Comparison of ENCODE assay signal across 1 cellular context in genomic region chr7:116405810-116406209, GRCh38.
TF ChIP-seq lines count a peak whose summit lies in the region.

No MANE protein-coding gene starts in this region.

TF ChIP-seq in K562, 482 proteins besides CTCF, POLR2A, EP300 and RAD21 (continued from another document):
- TF ChIP-seq CHD7 (IDR thresholded peaks at IDR 0.05; ENCODE audit: low read depth, low read length) (no peak), MITF (IDR thresholded peaks at IDR 0.05) (no peak), CBX2 (IDR thresholded peaks at IDR 0.05; ENCODE audit: insufficient read depth, low read length, poor library complexity, severe bottlenecking) (no peak), SMARCE1 (IDR thresholded peaks at IDR 0.05) (no peak)
- TF ChIP-seq, protein P1, sequence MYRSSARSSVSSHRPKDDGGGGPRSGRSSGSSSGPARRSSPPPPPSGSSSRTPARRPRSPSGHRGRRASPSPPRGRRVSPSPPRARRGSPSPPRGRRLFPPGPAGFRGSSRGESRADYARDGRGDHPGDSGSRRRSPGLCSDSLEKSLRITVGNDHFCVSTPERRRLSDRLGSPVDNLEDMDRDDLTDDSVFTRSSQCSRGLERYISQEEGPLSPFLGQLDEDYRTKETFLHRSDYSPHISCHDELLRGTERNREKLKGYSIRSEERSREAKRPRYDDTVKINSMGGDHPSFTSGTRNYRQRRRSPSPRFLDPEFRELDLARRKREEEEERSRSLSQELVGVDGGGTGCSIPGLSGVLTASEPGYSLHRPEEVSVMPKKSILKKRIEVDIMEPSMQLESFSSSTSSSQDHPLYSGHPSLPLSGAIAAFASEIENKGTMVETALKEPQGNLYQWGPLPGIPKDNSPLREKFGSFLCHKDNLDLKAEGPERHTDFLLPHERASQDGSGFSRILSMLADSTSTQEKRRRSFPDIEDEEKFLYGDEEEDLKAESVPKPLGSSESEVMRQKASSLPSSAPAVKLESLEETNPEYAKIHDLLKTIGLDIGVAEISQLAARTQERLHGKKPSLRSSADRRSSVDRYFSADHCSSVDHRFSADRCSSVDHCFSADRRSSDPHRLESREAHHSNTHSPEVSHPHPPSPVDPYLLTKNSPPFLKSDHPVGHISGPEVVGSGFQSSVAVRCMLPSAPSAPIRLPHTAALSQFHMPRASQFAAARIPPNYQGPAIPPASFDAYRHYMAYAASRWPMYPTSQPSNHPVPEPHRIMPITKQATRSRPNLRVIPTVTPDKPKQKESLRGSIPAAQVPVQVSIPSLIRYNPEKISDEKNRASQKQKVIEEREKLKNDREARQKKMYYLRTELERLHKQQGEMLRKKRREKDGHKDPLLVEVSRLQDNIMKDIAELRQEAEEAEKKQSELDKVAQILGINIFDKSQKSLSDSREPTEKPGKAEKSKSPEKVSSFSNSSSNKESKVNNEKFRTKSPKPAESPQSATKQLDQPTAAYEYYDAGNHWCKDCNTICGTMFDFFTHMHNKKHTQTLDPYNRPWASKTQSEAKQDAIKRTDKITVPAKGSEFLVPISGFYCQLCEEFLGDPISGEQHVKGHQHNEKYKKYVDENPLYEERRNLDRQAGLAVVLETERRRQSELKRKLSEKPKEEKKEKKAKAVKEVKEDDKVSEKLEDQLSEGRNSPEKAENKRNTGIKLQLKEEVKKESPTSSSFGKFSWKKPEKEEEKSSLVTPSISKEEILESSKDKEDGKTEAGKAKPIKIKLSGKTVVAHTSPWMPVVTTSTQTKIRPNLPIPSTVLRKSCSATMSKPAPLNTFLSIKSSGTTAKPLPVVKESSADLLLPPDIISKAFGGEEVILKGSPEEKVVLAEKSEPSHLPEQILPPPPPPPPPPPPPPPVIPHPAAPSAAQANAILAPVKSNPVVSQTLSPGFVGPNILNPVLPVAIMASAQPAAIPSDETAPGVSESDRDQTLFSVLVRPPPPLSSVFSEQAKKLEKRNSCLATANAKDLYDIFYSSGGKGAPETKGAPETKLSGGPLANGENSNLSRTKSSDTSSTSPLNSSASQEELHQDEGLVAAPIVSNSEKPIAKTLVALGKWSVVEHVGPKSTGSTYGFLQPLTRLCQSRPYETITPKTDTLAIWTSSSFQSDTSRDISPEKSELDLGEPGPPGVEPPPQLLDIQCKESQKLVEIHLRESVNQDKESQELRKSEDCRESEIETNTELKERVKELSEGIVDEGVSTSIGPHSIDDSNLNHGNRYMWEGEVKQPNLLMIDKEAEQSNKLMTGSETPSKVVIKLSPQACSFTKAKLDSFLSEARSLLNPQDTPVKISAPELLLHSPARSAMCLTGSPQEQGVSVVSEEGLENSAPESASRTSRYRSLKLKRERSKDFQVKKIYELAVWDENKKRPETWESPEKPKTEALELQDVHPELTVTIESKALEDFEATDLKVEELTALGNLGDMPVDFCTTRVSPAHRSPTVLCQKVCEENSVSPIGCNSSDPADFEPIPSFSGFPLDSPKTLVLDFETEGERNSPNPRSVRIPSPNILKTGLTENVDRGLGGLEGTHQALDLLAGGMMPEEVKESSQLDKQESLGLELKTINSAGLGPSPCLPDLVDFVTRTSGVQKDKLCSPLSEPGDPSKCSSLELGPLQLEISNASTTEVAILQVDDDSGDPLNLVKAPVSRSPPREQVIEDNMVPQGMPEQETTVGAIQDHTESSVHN (IDR thresholded peaks at IDR 0.05; ENCODE audit: borderline replicate concordance in 1 of 2, low read depth in 1 of 2), result no peak
